In genomic region chrX:51743179-51743957, GRCh38 we compare ENCODE assay signal across 8 cellular contexts. TPM values are rescaled to one million over a fixed set of nuclear protein-coding genes. Genes with fewer than 3 reads are reported as not detected.
DNase-seq lines count a peak whose midpoint lies in the region; ATAC-seq and TF ChIP-seq lines count a peak whose summit lies in the region.

Gene GSPT2, plus strand, starts transcription at chrX:51743442. Its CDS starts 185 bp downstream, at chrX:51743627.

- peak in 12 of 14 donors; percentile 6 to 63 (median 40) for DNase-seq in C1 segment of cervical spinal cord (lab: John Stamatoyannopoulos, UW)
- peak; percentile 35 for DNase-seq in GM19240 (ENCODE audit: insufficient read length, low spot score)
- DNase-seq in activated naive CD8-positive, alpha-beta T cell treated with anti-CD3 and anti-CD28 coated beads for 36 hours, result peak; percentile 61
- DNase-seq in heart left ventricle, result peak; percentile 72 to 80 (median 76)
- peak; percentile 50 to 96 (median 66) for DNase-seq in posterior cingulate gyrus
- peak; percentile 71 to 80 for DNase-seq in upper lobe of left lung

- H3K27me3 ChIP-seq in heart left ventricle (peaks cover 0 to 38% (median 0%) of the 10 kb centered on the region in 9 donors), upper lobe of left lung (no peaks in the 10 kb centered on the region)

- H3K9me3 Mint-ChIP-seq in activated naive CD8-positive, alpha-beta T cell treated with anti-CD3 and anti-CD28 coated beads for 36 hours, result peaks cover 18% of the 10 kb centered on the region

- H3K36me3 Mint-ChIP-seq in activated naive CD8-positive, alpha-beta T cell treated with anti-CD3 and anti-CD28 coated beads for 36 hours, result peaks cover 37% of the 10 kb centered on the region

- no peak for TF ChIP-seq CTCF in heart left ventricle (IDR thresholded peaks at IDR 0.05)
- no peak for TF ChIP-seq CTCF in upper lobe of left lung (IDR thresholded peaks at IDR 0.05)

- H3K27ac ChIP-seq in heart left ventricle (peak within 1 kb of the TSS in 11 of 12 donors; percentile 26 to 86 (median 75)), upper lobe of left lung (peak within 1 kb of the TSS; percentile 44 to 72 (median 57))

- ATAC-seq in HG03460 (IDR thresholded peaks at IDR 0.05; ENCODE audit: unreplicated experiment) (peak; percentile 92), heart left ventricle (peak; percentile 98 to 99 (median 98)), upper lobe of left lung (ENCODE audit: low FRiP score in 2 of 2) (peak; percentile 91 to 96)

- peaks cover 0 to 7% (median 0%) of the 10 kb centered on the region in 9 donors for H3K36me3 ChIP-seq in heart left ventricle
- H3K36me3 ChIP-seq in upper lobe of left lung, result no peaks in the 10 kb centered on the region

- H3K4me3 ChIP-seq in heart left ventricle (peak within 1 kb of the TSS; percentile 53 to 87 (median 68)), upper lobe of left lung (peak within 1 kb of the TSS; percentile 45 to 66 (median 58))

- H3K27me3 Mint-ChIP-seq in activated naive CD8-positive, alpha-beta T cell treated with anti-CD3 and anti-CD28 coated beads for 36 hours, result no peaks in the 10 kb centered on the region

- H3K9me3 ChIP-seq in heart left ventricle (peaks cover 0 to 17% (median 0%) of the 10 kb centered on the region in 12 donors), upper lobe of left lung (peaks cover 0 to 3% (median 0%) of the 10 kb centered on the region in 4 donors)

- intact Hi-C loops in heart left ventricle (cut with DNase I), result no loop called here
- intact Hi-C loops in posterior cingulate gyrus (cut with DNase I), result no loop called here

- TF ChIP-seq POLR2A in Raji (IDR thresholded peaks at IDR 0.05; ENCODE audit: insufficient read depth, low read depth, low read length) (peak; percentile 85), heart left ventricle (IDR thresholded peaks at IDR 0.05) (no peak), upper lobe of left lung (IDR thresholded peaks at IDR 0.05) (peak in 1 of 4 donors; percentile 52)

- WGBS in heart left ventricle, 4 donors, result 0 to 33% (median 12%) methylated on average over 37 to 63 of the region's 63 CpGs
- WGBS in upper lobe of left lung, 2 donors, result 3 to 45% methylated on average over 8 to 50 of the region's 63 CpGs

- no peak for TF ChIP-seq EP300 in upper lobe of left lung (IDR thresholded peaks at IDR 0.05)

- peak within 1 kb of the TSS; percentile 79 for H3K27ac Mint-ChIP-seq in activated naive CD8-positive, alpha-beta T cell treated with anti-CD3 and anti-CD28 coated beads for 36 hours

- H3K4me1 ChIP-seq in heart left ventricle (peaks cover 0 to 6% (median 0%) of the 10 kb centered on the region in 12 donors), upper lobe of left lung (peaks cover 0 to 3% (median 0%) of the 10 kb centered on the region in 4 donors)

- H3K4me1 Mint-ChIP-seq in activated naive CD8-positive, alpha-beta T cell treated with anti-CD3 and anti-CD28 coated beads for 36 hours, result peaks cover 9% of the 10 kb centered on the region

- H3K4me3 Mint-ChIP-seq in activated naive CD8-positive, alpha-beta T cell treated with anti-CD3 and anti-CD28 coated beads for 36 hours, result peak within 1 kb of the TSS; percentile 88

RNA-seq across cellular contexts. Expression of gene GSPT2, which starts in this region (rescaled TPM):
- 10 to 100 TPM; 11.2 to 12.1 TPM for total RNA-seq in activated naive CD8-positive, alpha-beta T cell treated with anti-CD3 and anti-CD28 coated beads for 36 hours
- total RNA-seq in heart left ventricle (10 to 100 TPM in 3 of 9 donors, 1 to 10 TPM in 6; 5.8 to 11.8 (median 9.3) TPM), upper lobe of left lung (1 to 10 TPM; 1.0 to 8.2 (median 5.3) TPM)
- 1 to 10 TPM; 2.8 to 7.3 TPM for polyA plus RNA-seq in heart left ventricle

Comparison
In these comparisons a context has a peak if more than half of its experiments do, and no peak if none do; other contexts are left out.
1. Peak in every context shown above with its lines: DNase-seq, ATAC-seq, H3K4me3 ChIP-seq and H3K27ac ChIP-seq.